Comparison of ENCODE assay signal across 1 cellular context in genomic region chr9:123344273-123345096, GRCh38.
TF ChIP-seq lines count a peak whose summit lies in the region.

No MANE protein-coding gene starts in this region.

TF ChIP-seq in SK-N-SH treated with all-trans-retinoic acid at 6 μM for 48 hours, 23 proteins besides CTCF, POLR2A, EP300 and RAD21 (continued from another document):
- no peak for TF ChIP-seq TSHZ2 (CRISPR knock-in tag; IDR thresholded peaks at IDR 0.05)
- no peak for TF ChIP-seq CREB5 (CRISPR knock-in tag; IDR thresholded peaks at IDR 0.05; ENCODE audit: low read depth)
- no peak for TF ChIP-seq BACH2 (CRISPR knock-in tag; IDR thresholded peaks at IDR 0.05; ENCODE audit: borderline replicate concordance)
